In genomic region chr19:14440049-14440448, GRCh38 we compare ENCODE assay signal across 9 cellular contexts. TPM values are rescaled to one million over a fixed set of nuclear protein-coding genes. Genes with fewer than 3 reads are reported as not detected.
DNase-seq lines count a peak whose midpoint lies in the region; ATAC-seq and TF ChIP-seq lines count a peak whose summit lies in the region.
"Had no signal": no experiment of that assay in that cellular context is flagged by ENCODE, and none has a peak within 500 bp of the region (broad histone marks: within the 10 kb centered on the region; RNA-seq: fewer than 3 reads in every experiment).

No MANE protein-coding gene starts in this region.

- intact Hi-C loops in activated CD4-positive, alpha-beta T cell treated with anti-CD3 and anti-CD28 coated beads for 36 hours (cut with DNase I, micrococcal nuclease): no loop called here
- intact Hi-C loops in upper lobe of right lung (cut with DNase I): no loop called here

- peak; percentile 82 for ATAC-seq in GM19025 (IDR thresholded peaks at IDR 0.05; ENCODE audit: low read depth, unreplicated experiment)
- peak; percentile 78 for ATAC-seq in HG03342 (IDR thresholded peaks at IDR 0.05; ENCODE audit: unreplicated experiment)
- ATAC-seq in activated CD4-positive, alpha-beta T cell treated with anti-CD3 and anti-CD28 coated beads for 36 hours: peak; percentile 98
- peak; percentile 91 for ATAC-seq in upper lobe of right lung

- H3K4me3 ChIP-seq in neutrophil (ENCODE audit: low read depth in 1 of 2, low read length in 1 of 2) (peak overlapping the region; percentile 78 to 83), upper lobe of right lung (peak overlapping the region; percentile 47), WERI-Rb-1 (ENCODE audit: low read depth, low read length) (no peak overlapping the region)

- POLR2A ChIA-PET in activated CD4-positive, alpha-beta T cell treated with anti-CD3 and anti-CD28 coated beads for 36 hours (lab: Charles Lee): interaction anchor here (0.6 kb wide), 1 partner anchor 15 kb away, joined by 4 read pairs; no protein-coding TSS in a partner anchor

- H3K9me3 Mint-ChIP-seq in activated CD4-positive, alpha-beta T cell treated with anti-CD3 and anti-CD28 coated beads for 36 hours (ENCODE audit: low read depth): no peaks in the 10 kb centered on the region

- CTCF ChIA-PET in activated CD4-positive, alpha-beta T cell treated with anti-CD3 and anti-CD28 coated beads for 36 hours (lab: Charles Lee): interaction anchor here (0.7 kb wide), 2 partner anchors 11 to 303 kb away, joined by 4 read pairs; partner anchors contain the start of gene ASF1B

- peaks cover 46% of the 10 kb centered on the region for H3K4me1 Mint-ChIP-seq in activated CD4-positive, alpha-beta T cell treated with anti-CD3 and anti-CD28 coated beads for 36 hours

- DNase-seq in activated CD4-positive, alpha-beta T cell treated with anti-CD3 and anti-CD28 coated beads for 36 hours: peak; percentile 89
- DNase-seq in effector CD4-positive, alpha-beta T cell: peak; percentile 62
- DNase-seq in upper lobe of right lung: peak; percentile 91
- no peak for DNase-seq in WERI-Rb-1
- DNase-seq in HCEC 1CT: no peak

- H3K27ac ChIP-seq in neutrophil: peak overlapping the region; percentile 87
- peak overlapping the region; percentile 74 for H3K27ac ChIP-seq in upper lobe of right lung
- no peak overlapping the region for H3K27ac ChIP-seq in WERI-Rb-1

- H3K27ac Mint-ChIP-seq in activated CD4-positive, alpha-beta T cell treated with anti-CD3 and anti-CD28 coated beads for 36 hours: peak overlapping the region; percentile 92

- H3K36me3 ChIP-seq in neutrophil: peaks cover 38% of the 10 kb centered on the region
- peaks cover 42% of the 10 kb centered on the region for H3K36me3 ChIP-seq in upper lobe of right lung
- peaks cover 38% of the 10 kb centered on the region for H3K36me3 ChIP-seq in WERI-Rb-1

- peak overlapping the region; percentile 84 for H3K4me3 Mint-ChIP-seq in activated CD4-positive, alpha-beta T cell treated with anti-CD3 and anti-CD28 coated beads for 36 hours

- no peaks in the 10 kb centered on the region for H3K9me3 ChIP-seq in neutrophil
- H3K9me3 ChIP-seq in upper lobe of right lung: no peaks in the 10 kb centered on the region
- H3K9me3 ChIP-seq in WERI-Rb-1 (ENCODE audit: severe bottlenecking): no peaks in the 10 kb centered on the region

- H3K27me3 ChIP-seq in neutrophil (no peaks in the 10 kb centered on the region), upper lobe of right lung (no peaks in the 10 kb centered on the region), WERI-Rb-1 (ENCODE audit: insufficient read depth, low read depth, severe bottlenecking) (no peaks in the 10 kb centered on the region)

- H3K36me3 Mint-ChIP-seq in activated CD4-positive, alpha-beta T cell treated with anti-CD3 and anti-CD28 coated beads for 36 hours (ENCODE audit: low read depth): peaks cover 37% of the 10 kb centered on the region

- H3K4me1 ChIP-seq in neutrophil (ENCODE audit: control insufficient read depth in 1 of 2, insufficient read depth in 1 of 2, low read depth in 1 of 2, low read length in 1 of 2) (peaks cover 52 to 64% of the 10 kb centered on the region in 2 experiments), upper lobe of right lung (peaks cover 39% of the 10 kb centered on the region)

- TF ChIP-seq CTCF in neutrophil (IDR thresholded peaks at IDR 0.05) (peak; percentile 35), upper lobe of right lung (IDR thresholded peaks at IDR 0.05) (no peak), WERI-Rb-1 (IDR thresholded peaks at IDR 0.05; ENCODE audit: low read depth, low read length) (no peak)

- H3K27me3 Mint-ChIP-seq in activated CD4-positive, alpha-beta T cell treated with anti-CD3 and anti-CD28 coated beads for 36 hours: no peaks in the 10 kb centered on the region

RNA-seq across cellular contexts. Expression of gene PKN1, which starts 6.9 kb away (rescaled TPM):
- 100 to 1,000 TPM; 173 to 176 TPM for total RNA-seq in activated CD4-positive, alpha-beta T cell treated with anti-CD3 and anti-CD28 coated beads for 36 hours
- 159 TPM for total RNA-seq in upper lobe of right lung

RNA-seq across cellular contexts. Expression of gene DDX39A, which starts 20.9 kb away (rescaled TPM):
- 100 to 1,000 TPM; 168 to 185 TPM for total RNA-seq in activated CD4-positive, alpha-beta T cell treated with anti-CD3 and anti-CD28 coated beads for 36 hours
- 63.0 TPM for total RNA-seq in upper lobe of right lung

RNA-seq across cellular contexts. Expression of gene PTGER1, which starts 35.1 kb away (rescaled TPM):
- total RNA-seq in activated CD4-positive, alpha-beta T cell treated with anti-CD3 and anti-CD28 coated beads for 36 hours: under 1 TPM; 0.16 to 0.25 TPM
- total RNA-seq in upper lobe of right lung: 2.5 TPM
- total RNA-seq: myocyte had no signal

RNA-seq across cellular contexts. Expression of gene GIPC1, which starts 55.9 kb away (rescaled TPM):
- total RNA-seq in activated CD4-positive, alpha-beta T cell treated with anti-CD3 and anti-CD28 coated beads for 36 hours: 10 to 100 TPM; 19.3 to 25.7 TPM
- total RNA-seq in upper lobe of right lung: 97.7 TPM

RNA-seq across cellular contexts. Expression of gene ADGRE5, which starts 58.8 kb away (rescaled TPM):
- total RNA-seq in activated CD4-positive, alpha-beta T cell treated with anti-CD3 and anti-CD28 coated beads for 36 hours: 100 to 1,000 TPM; 207 to 232 TPM
- total RNA-seq in upper lobe of right lung: 165 TPM

Comparison
In these comparisons a context has a peak if more than half of its experiments do, and no peak if none do; other contexts are left out.
1. DNase-seq: peak in activated CD4-positive, alpha-beta T cell treated with anti-CD3 and anti-CD28 coated beads for 36 hours (single experiment), effector CD4-positive, alpha-beta T cell (single experiment) and upper lobe of right lung (single experiment); none in WERI-Rb-1 (single experiment) and HCEC 1CT (single experiment).
2. Peak in every context shown above with its lines, with median percentiles within 50 percentile points of each other: ATAC-seq.